In the genomic region with DNA sequence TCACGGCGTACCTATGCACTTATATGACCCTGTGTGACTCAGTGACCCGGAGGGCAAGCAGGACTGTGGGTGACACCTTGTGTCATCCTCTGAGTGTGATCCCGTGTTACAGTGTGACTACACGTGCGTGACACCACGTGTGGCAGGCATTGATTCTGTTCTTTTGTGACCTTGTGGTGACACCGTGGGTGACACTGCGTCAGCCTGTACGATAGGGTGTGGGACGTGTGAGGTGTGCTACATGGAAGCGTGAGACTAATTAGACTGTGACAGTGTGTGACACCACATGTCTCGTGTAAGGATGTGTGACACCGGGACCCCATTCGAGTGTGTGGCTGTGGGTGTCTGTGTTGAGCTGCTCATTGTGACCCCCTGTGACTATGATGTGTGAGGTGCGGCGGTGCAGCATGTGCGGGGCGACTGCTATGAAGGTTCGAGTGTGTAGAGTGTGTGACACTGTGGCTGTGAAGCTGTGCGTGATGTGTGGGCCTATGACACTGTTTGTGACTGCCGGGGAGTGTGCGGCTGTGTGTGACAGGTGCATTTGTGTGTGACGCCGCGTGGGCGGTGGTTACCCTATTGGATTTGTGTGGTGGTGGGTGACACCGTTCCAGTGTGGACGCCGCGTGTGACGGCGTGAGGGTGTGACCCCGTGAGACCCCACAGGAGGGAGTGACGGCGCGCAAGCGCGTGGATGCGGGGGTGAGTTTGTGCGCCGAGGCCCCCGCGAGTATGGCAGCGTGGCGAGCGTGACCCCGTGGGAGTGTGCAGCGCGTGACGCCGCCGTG, we compare ENCODE assay signal across 8 cellular contexts. TPM values are rescaled to one million over a fixed set of nuclear protein-coding genes. Genes with fewer than 3 reads are reported as not detected.
DNase-seq lines count a peak whose midpoint lies in the region; ATAC-seq and TF ChIP-seq lines count a peak whose summit lies in the region.

Gene SPTBN4 (plus strand): TSS at position 783 of the 788 bp plus-strand sequence. CDS start 5,621 bp downstream, outside the sequence.

- peaks cover 20% of the 10 kb centered on the region for H3K27me3 Mint-ChIP-seq in activated CD8-positive, alpha-beta T cell treated with anti-CD3 and anti-CD28 coated beads, Interleukin-2, amount 10 ng/mL, durations not matched to agents 7 days and 5 days (ENCODE audit: low read depth)
- peaks cover 51% of the 10 kb centered on the region for H3K27me3 Mint-ChIP-seq in neural crest cell (ENCODE audit: low read depth)

- H3K4me1 Mint-ChIP-seq in activated CD8-positive, alpha-beta T cell treated with anti-CD3 and anti-CD28 coated beads, Interleukin-2, amount 10 ng/mL, durations not matched to agents 7 days and 5 days (ENCODE audit: low read depth): peaks cover 28% of the 10 kb centered on the region
- H3K4me1 Mint-ChIP-seq in neural crest cell: peaks cover 19% of the 10 kb centered on the region

- H3K4me3 Mint-ChIP-seq in activated CD8-positive, alpha-beta T cell treated with anti-CD3 and anti-CD28 coated beads, Interleukin-2, amount 10 ng/mL, durations not matched to agents 7 days and 5 days: peak within 1 kb of the TSS; percentile 86
- peak within 1 kb of the TSS; percentile 88 for H3K4me3 Mint-ChIP-seq in neural crest cell

- ATAC-seq in GM18867 (IDR thresholded peaks at IDR 0.05; ENCODE audit: unreplicated experiment) (peak; percentile 36), HG03342 (IDR thresholded peaks at IDR 0.05; ENCODE audit: unreplicated experiment) (peak; percentile 18), GM18873 (IDR thresholded peaks at IDR 0.05; ENCODE audit: low FRiP score, unreplicated experiment) (no peak), HG02588 (IDR thresholded peaks at IDR 0.05; ENCODE audit: unreplicated experiment) (no peak)
- ATAC-seq in activated CD8-positive, alpha-beta T cell treated with anti-CD3 and anti-CD28 coated beads, Interleukin-2, amount 10 ng/mL, durations not matched to agents 7 days and 5 days: no peak

- POLR2A ChIA-PET in activated CD8-positive, alpha-beta T cell treated with anti-CD3 and anti-CD28 coated beads, Interleukin-2, amount 10 ng/mL, durations not matched to agents 7 days and 5 days (lab: Charles Lee): interaction anchor here (0.5 to 2.8 kb wide), 3 partner anchors 16 to 46 kb away, joined by 4 to 19 read pairs (median 12); partner anchors contain the start of gene SERTAD3

- peak within 1 kb of the TSS in 3 of 5 donors; percentile 5 to 68 (median 37) for H3K9ac ChIP-seq in subcutaneous abdominal adipose tissue (ENCODE audit: low read length in 5 of 5)

- peak within 1 kb of the TSS; percentile 67 to 74 (median 72) for H3K4me3 ChIP-seq in subcutaneous abdominal adipose tissue (ENCODE audit: low read depth in 1 of 5, low read length in 5 of 5)

- DNase-seq in activated CD8-positive, alpha-beta T cell treated with anti-CD3 and anti-CD28 coated beads, Interleukin-2, amount 10 ng/mL, durations not matched to agents 7 days and 5 days: peak; percentile 68
- DNase-seq in epithelial cell of prostate (ENCODE audit: low read depth, low spot score) (no peak), neural crest cell (ENCODE audit: low read depth, low spot score) (no peak)

- CTCF ChIA-PET in activated CD8-positive, alpha-beta T cell treated with anti-CD3 and anti-CD28 coated beads, Interleukin-2, amount 10 ng/mL, durations not matched to agents 7 days and 5 days (lab: Charles Lee): interaction anchor here (0.9 to 3.7 kb wide), 13 partner anchors 12 to 312 kb away, joined by 3 to 62 read pairs (median 9); partner anchors contain the start of genes LTBP4, RAB4B, SERTAD1 and SERTAD3

- H3K27ac ChIP-seq in epithelial cell of prostate (peak within 1 kb of the TSS; percentile 97), subcutaneous abdominal adipose tissue (ENCODE audit: low read depth, low read length) (peak within 1 kb of the TSS; percentile 98)

- H3K36me3 Mint-ChIP-seq in activated CD8-positive, alpha-beta T cell treated with anti-CD3 and anti-CD28 coated beads, Interleukin-2, amount 10 ng/mL, durations not matched to agents 7 days and 5 days (ENCODE audit: low read depth): no peaks in the 10 kb centered on the region
- H3K36me3 Mint-ChIP-seq in neural crest cell (ENCODE audit: low read depth): no peaks in the 10 kb centered on the region

- H3K9me3 Mint-ChIP-seq in activated CD8-positive, alpha-beta T cell treated with anti-CD3 and anti-CD28 coated beads, Interleukin-2, amount 10 ng/mL, durations not matched to agents 7 days and 5 days (ENCODE audit: insufficient read depth): no peaks in the 10 kb centered on the region
- H3K9me3 Mint-ChIP-seq in neural crest cell: no peaks in the 10 kb centered on the region

- H3K36me3 ChIP-seq in subcutaneous abdominal adipose tissue (ENCODE audit: control insufficient read depth in 5 of 5, insufficient read depth in 5 of 5, low read length in 5 of 5): no peaks in the 10 kb centered on the region

- no peaks in the 10 kb centered on the region for H3K27me3 ChIP-seq in subcutaneous abdominal adipose tissue (ENCODE audit: control insufficient read depth in 5 of 5, insufficient read depth in 4 of 5, low read length in 5 of 5)

- no peaks in the 10 kb centered on the region for H3K9me3 ChIP-seq in subcutaneous abdominal adipose tissue (ENCODE audit: control insufficient read depth in 5 of 5, low read length in 5 of 5)

- TF ChIP-seq CTCF in neural crest cell (conservative IDR thresholded peaks at IDR 0.05): no peak

- peaks cover 13 to 54% (median 46%) of the 10 kb centered on the region in 5 donors for H3K4me1 ChIP-seq in subcutaneous abdominal adipose tissue (ENCODE audit: control insufficient read depth in 5 of 5, insufficient read depth in 5 of 5, low read length in 5 of 5)

- peak within 1 kb of the TSS; percentile 55 for H3K27ac Mint-ChIP-seq in activated CD8-positive, alpha-beta T cell treated with anti-CD3 and anti-CD28 coated beads, Interleukin-2, amount 10 ng/mL, durations not matched to agents 7 days and 5 days
- H3K27ac Mint-ChIP-seq in neural crest cell (ENCODE audit: unreplicated experiment): no peak within 1 kb of the TSS

RNA-seq across cellular contexts. Expression of gene SPTBN4, which starts in this region (rescaled TPM):
- under 1 TPM in 1 of 2 experiments, not detected in 1; 0.47 TPM for total RNA-seq in activated CD8-positive, alpha-beta T cell treated with anti-CD3 and anti-CD28 coated beads, Interleukin-2, amount 10 ng/mL, durations not matched to agents 7 days and 5 days
- 0.40 and 1.1 TPM in 2 replicates for total RNA-seq in neural crest cell

Comparison
In these comparisons a context has a peak if more than half of its experiments do, and no peak if none do; other contexts are left out.
1. Peak in DNase-seq in activated CD8-positive, alpha-beta T cell treated with anti-CD3 and anti-CD28 coated beads, Interleukin-2, amount 10 ng/mL, durations not matched to agents 7 days and 5 days; RNA of the gene not detected or under 1 TPM.
2. ATAC-seq: peak in GM18867 (single experiment) and HG03342 (single experiment); none in activated CD8-positive, alpha-beta T cell treated with anti-CD3 and anti-CD28 coated beads, Interleukin-2, amount 10 ng/mL, durations not matched to agents 7 days and 5 days (single experiment), GM18873 (single experiment) and HG02588 (single experiment).